In genomic region chr2:24825883-24826800, GRCh38 we compare ENCODE assay signal across 11 cellular contexts. TPM values are rescaled to one million over a fixed set of nuclear protein-coding genes. Genes with fewer than 3 reads are reported as not detected.
DNase-seq lines count a peak whose midpoint lies in the region; ATAC-seq and TF ChIP-seq lines count a peak whose summit lies in the region.
"Had no signal": no experiment of that assay in that cellular context is flagged by ENCODE, and none has a peak within 500 bp of the region (broad histone marks: within the 10 kb centered on the region; RNA-seq: fewer than 3 reads in every experiment).

No MANE protein-coding gene starts in this region.

- H3K4me1 Mint-ChIP-seq in T-helper 2 cell treated with Interferon-gamma antibody and Interleukin-4, amounts not matched to agents 5 μg/mL and 100 μg/mL, for 36 hours (ENCODE audit: low read depth): peaks cover 17% of the 10 kb centered on the region

- no peak overlapping the region for H3K27ac ChIP-seq in stomach

- H3K4me1 ChIP-seq in stomach: peaks cover 8 to 12% (median 10%) of the 10 kb centered on the region in 4 donors

- DNase-seq in activated CD8-positive, alpha-beta memory T cell treated with anti-CD3 and anti-CD28 coated beads for 24 hours: peak; percentile 54
- no peak for DNase-seq in activated CD8-positive, alpha-beta memory T cell treated with anti-CD3 and anti-CD28 coated beads, Interleukin-2, amount 50 U/mL, for 4 hours
- no peak for DNase-seq in T-helper 2 cell treated with Interferon-gamma antibody and Interleukin-4, amounts not matched to agents 5 μg/mL and 100 μg/mL, for 36 hours (ENCODE audit: low spot score)
- DNase-seq in fibroblast of gingiva (ENCODE audit: low read depth) (peak; percentile 14), stomach (peak; percentile 20), ACHN (no peak)
- DNase-seq: foreskin melanocyte, NCI-H774, small intestine had no signal

- TF ChIP-seq EP300 in stomach (IDR thresholded peaks at IDR 0.05): no peak

- intact Hi-C loops in stomach (cut with DNase I; ENCODE audit: low total_unique reads): loop anchor here (5.0 kb wide), 1 partner anchor 414 kb away; no protein-coding TSS in a partner anchor

- H3K4me3 ChIP-seq in stomach: no peak overlapping the region

- H3K27ac Mint-ChIP-seq in T-helper 2 cell treated with Interferon-gamma antibody and Interleukin-4, amounts not matched to agents 5 μg/mL and 100 μg/mL, for 36 hours: peak overlapping the region; percentile 86

- H3K9me3 Mint-ChIP-seq in T-helper 2 cell treated with Interferon-gamma antibody and Interleukin-4, amounts not matched to agents 5 μg/mL and 100 μg/mL, for 36 hours: no peaks in the 10 kb centered on the region

- in situ Hi-C loops in ACHN (cut with HindIII; ENCODE audit: low pct_ligation_motif_present, low pct_unique_long_range_greater_than_20kb, low sequenced_read_pairs): no loop called here

- H3K4me3 Mint-ChIP-seq in T-helper 2 cell treated with Interferon-gamma antibody and Interleukin-4, amounts not matched to agents 5 μg/mL and 100 μg/mL, for 36 hours: no peak overlapping the region

- H3K27me3 Mint-ChIP-seq in T-helper 2 cell treated with Interferon-gamma antibody and Interleukin-4, amounts not matched to agents 5 μg/mL and 100 μg/mL, for 36 hours (ENCODE audit: low read depth): no peaks in the 10 kb centered on the region

- H3K27me3 ChIP-seq in stomach: no peaks in the 10 kb centered on the region

- no peaks in the 10 kb centered on the region for H3K9me3 ChIP-seq in stomach

- H3K36me3 ChIP-seq in stomach: peaks cover 0 to 50% (median 32%) of the 10 kb centered on the region in 4 donors

- no peak for TF ChIP-seq POLR2A in stomach (IDR thresholded peaks at IDR 0.05)

- ATAC-seq in HG03095 (IDR thresholded peaks at IDR 0.05; ENCODE audit: unreplicated experiment): no peak
- ATAC-seq in HG03565 (IDR thresholded peaks at IDR 0.05; ENCODE audit: unreplicated experiment): no peak

- peaks cover 40% of the 10 kb centered on the region for H3K36me3 Mint-ChIP-seq in T-helper 2 cell treated with Interferon-gamma antibody and Interleukin-4, amounts not matched to agents 5 μg/mL and 100 μg/mL, for 36 hours (ENCODE audit: low read depth)

- no peak for TF ChIP-seq CTCF in stomach (IDR thresholded peaks at IDR 0.05)

- WGBS in stomach, 5 donors: 83 to 93% (median 86%) methylated on average over 16 of the region's 16 CpGs

RNA-seq across cellular contexts. Expression of gene CENPO, which starts 32.9 kb away (rescaled TPM):
- total RNA-seq in stomach: 10 to 100 TPM in 1 of 5 donors, 1 to 10 TPM in 4; 1.3 to 70.0 (median 7.2) TPM
- polyA plus RNA-seq in stomach: 1 to 10 TPM; 1.4 to 3.1 (median 1.9) TPM

RNA-seq across cellular contexts. Expression of gene PTRHD1, which starts 33.0 kb away (rescaled TPM):
- total RNA-seq in stomach: 10 to 100 TPM in 4 of 5 donors, 1 to 10 TPM in 1; 8.4 to 26.3 (median 18.0) TPM
- polyA plus RNA-seq in stomach: 10 to 100 TPM; 31.3 to 41.0 (median 35.9) TPM

Comparison
In these comparisons a context has a peak if more than half of its experiments do, and no peak if none do; other contexts are left out.
1. DNase-seq: peak in activated CD8-positive, alpha-beta memory T cell treated with anti-CD3 and anti-CD28 coated beads for 24 hours (single experiment), fibroblast of gingiva (single experiment) and stomach (single experiment); none in activated CD8-positive, alpha-beta memory T cell treated with anti-CD3 and anti-CD28 coated beads, Interleukin-2, amount 50 U/mL, for 4 hours (single experiment), T-helper 2 cell treated with Interferon-gamma antibody and Interleukin-4, amounts not matched to agents 5 μg/mL and 100 μg/mL, for 36 hours (single experiment) and ACHN (single experiment).